ENCODE assay signal across 8 cellular contexts in the genomic region with DNA sequence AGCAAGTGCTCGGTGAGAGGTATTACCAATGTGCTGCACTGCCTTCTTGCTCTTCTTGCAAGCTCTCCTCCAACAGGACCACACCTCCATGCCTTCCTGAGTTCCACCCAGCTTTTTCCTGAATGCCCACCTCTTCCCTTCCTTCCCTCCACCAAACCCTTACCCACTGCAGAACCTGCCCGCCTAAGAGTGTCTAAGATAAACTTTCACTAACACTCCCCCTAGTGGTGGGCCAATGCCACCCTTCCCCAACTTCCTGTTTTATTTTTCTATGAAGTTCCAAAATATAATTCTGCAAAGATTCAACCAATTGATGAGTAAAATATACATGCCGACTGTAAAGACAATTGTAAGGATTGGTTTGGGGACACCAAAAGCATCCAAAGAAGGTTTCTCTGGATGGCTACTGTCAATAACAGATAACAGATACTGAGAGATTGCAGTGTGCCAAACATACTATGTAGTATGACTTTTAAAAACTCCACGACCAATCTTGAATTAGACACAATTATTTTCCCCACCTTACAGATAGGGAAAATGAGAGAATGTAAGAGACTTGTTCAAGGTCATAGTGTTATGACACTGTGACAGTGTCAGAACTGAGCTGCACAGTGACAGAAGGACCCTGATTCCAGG. TPM values are rescaled to one million over a fixed set of nuclear protein-coding genes. Genes with fewer than 3 reads are reported as not detected.
DNase-seq lines count a peak whose midpoint lies in the region; ATAC-seq and TF ChIP-seq lines count a peak whose summit lies in the region.

No MANE protein-coding gene starts in this region.

- H3K4me3 Mint-ChIP-seq in neural crest cell = no peak overlapping the region

- no peaks in the 10 kb centered on the region for H3K27me3 ChIP-seq in GM06990 (replicated peaks; ENCODE audit: control insufficient read depth, insufficient read depth, low read length)
- no peaks in the 10 kb centered on the region for H3K27me3 ChIP-seq in upper lobe of left lung

- H3K27ac ChIP-seq in upper lobe of left lung = no peak overlapping the region

- H3K9me3 Mint-ChIP-seq in neural crest cell = peaks cover 3% of the 10 kb centered on the region

- no peaks in the 10 kb centered on the region for H3K27me3 Mint-ChIP-seq in neural crest cell (ENCODE audit: low read depth)

- H3K4me1 ChIP-seq in upper lobe of left lung = no peaks in the 10 kb centered on the region

- H3K4me1 Mint-ChIP-seq in neural crest cell = no peaks in the 10 kb centered on the region

- no peak overlapping the region for H3K27ac Mint-ChIP-seq in neural crest cell (ENCODE audit: unreplicated experiment)

- no peak for TF ChIP-seq POLR2A in erythroblast (IDR thresholded peaks at IDR 0.05; ENCODE audit: low read length)
- TF ChIP-seq POLR2A in upper lobe of left lung (IDR thresholded peaks at IDR 0.05) = no peak

- DNase-seq in GM06990 (ENCODE audit: extremely low read depth, insufficient read length) = no peak
- peak; percentile 52 for DNase-seq in NCI-H748 treated with DMSO at 0.1 percent for 48 hours (lab: John Stamatoyannopoulos, UW)
- DNase-seq in activated CD8-positive, alpha-beta memory T cell treated with anti-CD3 and anti-CD28 coated beads for 24 hours = peak; percentile 71
- DNase-seq in erythroblast (lab: John Stamatoyannopoulos, UW) = peak; percentile 46 to 64
- peak; percentile 40 for DNase-seq in neural crest cell (ENCODE audit: low read depth, low spot score)
- peak in 1 of 2 donors; percentile 36 for DNase-seq in upper lobe of left lung

- no peak for TF ChIP-seq EP300 in upper lobe of left lung (IDR thresholded peaks at IDR 0.05)

- H3K4me3 ChIP-seq in GM06990 (replicated peaks; ENCODE audit: low read depth, low read length) (no peak overlapping the region), upper lobe of left lung (no peak overlapping the region)

- ATAC-seq in HG02588 (IDR thresholded peaks at IDR 0.05; ENCODE audit: unreplicated experiment) (peak; percentile 53), upper lobe of left lung (ENCODE audit: low FRiP score in 2 of 2) (peak; percentile 80 to 86), HG03457 (IDR thresholded peaks at IDR 0.05; ENCODE audit: unreplicated experiment) (no peak)

- WGBS in upper lobe of left lung, 2 donors = 52 to 53% methylated on average over 4 of the region's 4 CpGs

- peak; percentile 94 for TF ChIP-seq CTCF in GM06990 (IDR thresholded peaks at IDR 0.05; ENCODE audit: insufficient read depth, low read length, poor library complexity, severe bottlenecking)
- TF ChIP-seq CTCF in neural crest cell (conservative IDR thresholded peaks at IDR 0.05) = peak; percentile 89
- peak; percentile 64 to 80 (median 70) for TF ChIP-seq CTCF in upper lobe of left lung (IDR thresholded peaks at IDR 0.05)

- no peaks in the 10 kb centered on the region for H3K9me3 ChIP-seq in upper lobe of left lung

- H3K36me3 Mint-ChIP-seq in neural crest cell (ENCODE audit: low read depth) = no peaks in the 10 kb centered on the region

- H3K36me3 ChIP-seq in GM06990 (ENCODE audit: control insufficient read depth, insufficient read depth, low read length) (no peaks in the 10 kb centered on the region), upper lobe of left lung (no peaks in the 10 kb centered on the region)

RNA-seq across cellular contexts. Expression of gene BMAL1, which starts 38.6 kb away (rescaled TPM):
- 5.1 and 6.8 TPM in 2 replicates for total RNA-seq in neural crest cell
- 10 to 100 TPM; 16.1 to 57.6 (median 35.7) TPM for total RNA-seq in upper lobe of left lung
